ENCODE assay signal across 1 cellular context in genomic region chr11:123493393-123494063, GRCh38.
TF ChIP-seq lines count a peak whose summit lies in the region.

No MANE protein-coding gene starts in this region.

TF ChIP-seq in IMR-90, 13 proteins besides CTCF, POLR2A, EP300 and RAD21 (continued from another document):
- no peak for TF ChIP-seq BHLHE40 (IDR thresholded peaks at IDR 0.05; ENCODE audit: low read depth, low read length)
- no peak for TF ChIP-seq MXI1 (IDR thresholded peaks at IDR 0.05; ENCODE audit: borderline replicate concordance, low read depth, low read length)
- TF ChIP-seq CEBPB (IDR thresholded peaks at IDR 0.05; ENCODE audit: low read depth, low read length) = no peak
- TF ChIP-seq FOS (IDR thresholded peaks at IDR 0.05; ENCODE audit: low read depth, low read length) = no peak
- TF ChIP-seq NFE2L2 (IDR thresholded peaks at IDR 0.05; ENCODE audit: low read depth, low read length) = no peak
- no peak for TF ChIP-seq CHD1 (IDR thresholded peaks at IDR 0.05; ENCODE audit: low read depth, low read length)
- no peak for TF ChIP-seq MAZ (IDR thresholded peaks at IDR 0.05; ENCODE audit: borderline replicate concordance, low read depth, low read length)
- no peak for TF ChIP-seq MAFK (IDR thresholded peaks at IDR 0.05; ENCODE audit: low read depth, low read length)
- TF ChIP-seq RCOR1 (IDR thresholded peaks at IDR 0.05; ENCODE audit: insufficient replicate concordance, low read length) = no peak
